25 cellular contexts compared by ENCODE assay signal in the genomic region with DNA sequence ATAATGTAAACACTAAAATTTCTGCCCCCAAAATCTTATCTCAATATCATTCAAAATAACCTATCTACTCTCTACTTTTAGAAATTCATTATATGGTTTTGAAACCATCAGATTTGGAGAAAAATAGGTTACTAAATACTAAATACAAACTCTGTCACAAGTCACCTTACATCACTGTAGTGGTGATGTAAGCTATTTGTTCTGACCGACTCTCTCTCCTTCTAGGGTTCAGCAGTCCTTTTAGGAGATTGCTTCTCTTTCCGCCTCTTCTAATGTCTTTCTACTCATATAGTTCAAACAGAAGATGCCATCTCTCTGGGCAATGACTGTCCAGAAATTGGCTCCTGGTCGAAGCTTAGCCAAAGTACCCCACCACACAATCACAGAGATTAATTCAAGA.
"Had no signal": no experiment of that assay in that cellular context is flagged by ENCODE, and none has a peak within 500 bp of the region (broad histone marks: within the 10 kb centered on the region; RNA-seq: fewer than 3 reads in every experiment).

No MANE protein-coding gene starts in this region.

- H3K79me2 ChIP-seq: parathyroid adenoma had no signal

- H3K4me3 ChIP-seq: heart right ventricle, left lung, lung, mucosa of descending colon, right atrium auricular region, skin epidermis, tibial nerve, uterus had no signal

- H3K27ac Mint-ChIP-seq: naive thymus-derived CD4-positive, alpha-beta T cell; natural killer cell treated with Interleukin-12 subunit alpha and Interleukin-12 subunit beta and Interleukin-15 and Interleukin-18, amount 100 ng/mL, for 72 hours; stimulated activated naive CD8-positive, alpha-beta T cell treated with anti-CD3 and anti-CD28 coated beads, Interleukin-15, amount 100 ng/mL, for 72 hours; type B pancreatic cell had no signal

- H3K27ac ChIP-seq: heart right ventricle, left lung, parathyroid adenoma, skin epidermis, tibial nerve, uterus had no signal

- H3K27me3 Mint-ChIP-seq: naive thymus-derived CD4-positive, alpha-beta T cell; natural killer cell treated with Interleukin-12 subunit alpha and Interleukin-12 subunit beta and Interleukin-15 and Interleukin-18, amount 100 ng/mL, for 72 hours; stimulated activated naive CD8-positive, alpha-beta T cell treated with anti-CD3 and anti-CD28 coated beads, Interleukin-15, amount 100 ng/mL, for 72 hours; type B pancreatic cell had no signal

- H3K9me3 Mint-ChIP-seq: natural killer cell treated with Interleukin-12 subunit alpha and Interleukin-12 subunit beta and Interleukin-15 and Interleukin-18, amount 100 ng/mL, for 72 hours; stimulated activated effector memory CD8-positive, alpha-beta T cell treated with anti-CD3 and anti-CD28 coated beads, Interleukin-12 subunit alpha, Interleukin-12 subunit beta, amount 100 ng/mL, for 72 hours; type B pancreatic cell had no signal

- DNase-seq: heart right ventricle; hippocampal formation; kidney glomerular epithelial cell; left cardiac atrium; left lung; midbrain; mucosa of descending colon; naive thymus-derived CD4-positive, alpha-beta T cell; nucleus accumbens; stimulated activated CD4-positive, alpha-beta T cell treated with anti-CD3 and anti-CD28 coated beads, Interleukin-12 subunit alpha, Interleukin-12 subunit beta, amount 100 ng/mL, for 4 hours; stimulated activated CD4-positive, alpha-beta T cell treated with anti-CD3 and anti-CD28 coated beads, Interleukin-15, amount 100 ng/mL, for 24 hours; stimulated activated CD4-positive, alpha-beta T cell treated with anti-CD3 and anti-CD28 coated beads, Interleukin-4, amount 100 ng/mL, for 24 hours; stimulated activated naive CD4-positive, alpha-beta T cell treated with Interleukin-2 at 50 U/mL for 16 hours; stimulated activated naive CD8-positive, alpha-beta T cell treated with anti-CD3 and anti-CD28 coated beads, Interleukin-15, amount 100 ng/mL, for 72 hours; substantia nigra; uterus had no signal

- H3K9me3 ChIP-seq: left lung, mucosa of descending colon, right atrium auricular region, uterus had no signal

- H3K4me3 Mint-ChIP-seq: naive thymus-derived CD4-positive, alpha-beta T cell; natural killer cell treated with Interleukin-12 subunit alpha and Interleukin-12 subunit beta and Interleukin-15 and Interleukin-18, amount 100 ng/mL, for 72 hours; stimulated activated effector memory CD8-positive, alpha-beta T cell treated with anti-CD3 and anti-CD28 coated beads, Interleukin-12 subunit alpha, Interleukin-12 subunit beta, amount 100 ng/mL, for 72 hours; stimulated activated naive CD8-positive, alpha-beta T cell treated with anti-CD3 and anti-CD28 coated beads, Interleukin-15, amount 100 ng/mL, for 72 hours; type B pancreatic cell had no signal

- H3K4me1 ChIP-seq: parathyroid adenoma, uterus had no signal

- H3K36me3 ChIP-seq: right atrium auricular region, uterus had no signal

- ATAC-seq: heart right ventricle; left cardiac atrium; left lung; mucosa of descending colon; naive thymus-derived CD4-positive, alpha-beta T cell; natural killer cell treated with Interleukin-12 subunit alpha and Interleukin-12 subunit beta and Interleukin-15 and Interleukin-18, amount 100 ng/mL, for 72 hours; sciatic nerve; stimulated activated effector memory CD8-positive, alpha-beta T cell treated with anti-CD3 and anti-CD28 coated beads, Interleukin-12 subunit alpha, Interleukin-12 subunit beta, amount 100 ng/mL, for 72 hours; stimulated activated naive CD8-positive, alpha-beta T cell treated with anti-CD3 and anti-CD28 coated beads, Interleukin-15, amount 100 ng/mL, for 72 hours had no signal

- H3K27me3 ChIP-seq: heart right ventricle, left lung, right atrium auricular region, tibial nerve, uterus had no signal

- H2AFZ ChIP-seq: parathyroid adenoma had no signal
